ENCODE assay signal across 1 cellular context in the genomic region with DNA sequence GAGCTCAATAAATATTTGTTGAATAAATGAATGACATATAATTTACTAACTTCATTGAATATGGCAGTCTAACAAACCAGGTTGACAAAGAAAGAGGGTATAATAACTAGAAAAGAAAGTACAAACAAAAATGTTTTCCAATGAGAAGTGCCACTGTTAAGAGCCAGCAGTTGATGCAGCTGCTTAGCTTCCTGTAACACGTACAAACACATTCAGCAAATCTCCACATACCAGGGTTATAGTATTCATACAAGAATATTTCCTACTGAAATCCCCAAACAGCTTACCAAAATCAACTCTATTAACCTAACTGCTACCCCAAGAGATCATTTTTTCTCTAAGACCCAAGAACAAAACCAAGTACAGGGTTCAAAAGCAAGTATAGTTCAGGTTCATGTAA.
TF ChIP-seq lines count a peak whose summit lies in the region.

No MANE protein-coding gene starts in this region.

TF ChIP-seq in endothelial cell of umbilical vein, 7 proteins besides CTCF, POLR2A, EP300 and RAD21 (continued from another document):
- no peak for TF ChIP-seq FOS (IDR thresholded peaks at IDR 0.05; ENCODE audit: borderline replicate concordance, insufficient read depth, low read length)
- TF ChIP-seq JUN (IDR thresholded peaks at IDR 0.05; ENCODE audit: borderline replicate concordance, insufficient read depth, insufficient read length, low read depth): no peak
- no peak for TF ChIP-seq GATA2 (IDR thresholded peaks at IDR 0.05; ENCODE audit: insufficient read depth, insufficient read length, low read depth, low read length)
- TF ChIP-seq, protein P1, sequence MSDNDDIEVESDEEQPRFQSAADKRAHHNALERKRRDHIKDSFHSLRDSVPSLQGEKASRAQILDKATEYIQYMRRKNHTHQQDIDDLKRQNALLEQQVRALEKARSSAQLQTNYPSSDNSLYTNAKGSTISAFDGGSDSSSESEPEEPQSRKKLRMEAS (IDR thresholded peaks at IDR 0.05; ENCODE audit: insufficient read depth, insufficient read length): no peak
- TF ChIP-seq POLR2AphosphoS5 (IDR thresholded peaks at IDR 0.05; ENCODE audit: insufficient read depth, low read depth, low read length): no peak
- TF ChIP-seq EZH2 (IDR thresholded peaks at IDR 0.05; ENCODE audit: borderline replicate concordance, low read depth, low read length, severe bottlenecking): no peak
